In the genomic region with DNA sequence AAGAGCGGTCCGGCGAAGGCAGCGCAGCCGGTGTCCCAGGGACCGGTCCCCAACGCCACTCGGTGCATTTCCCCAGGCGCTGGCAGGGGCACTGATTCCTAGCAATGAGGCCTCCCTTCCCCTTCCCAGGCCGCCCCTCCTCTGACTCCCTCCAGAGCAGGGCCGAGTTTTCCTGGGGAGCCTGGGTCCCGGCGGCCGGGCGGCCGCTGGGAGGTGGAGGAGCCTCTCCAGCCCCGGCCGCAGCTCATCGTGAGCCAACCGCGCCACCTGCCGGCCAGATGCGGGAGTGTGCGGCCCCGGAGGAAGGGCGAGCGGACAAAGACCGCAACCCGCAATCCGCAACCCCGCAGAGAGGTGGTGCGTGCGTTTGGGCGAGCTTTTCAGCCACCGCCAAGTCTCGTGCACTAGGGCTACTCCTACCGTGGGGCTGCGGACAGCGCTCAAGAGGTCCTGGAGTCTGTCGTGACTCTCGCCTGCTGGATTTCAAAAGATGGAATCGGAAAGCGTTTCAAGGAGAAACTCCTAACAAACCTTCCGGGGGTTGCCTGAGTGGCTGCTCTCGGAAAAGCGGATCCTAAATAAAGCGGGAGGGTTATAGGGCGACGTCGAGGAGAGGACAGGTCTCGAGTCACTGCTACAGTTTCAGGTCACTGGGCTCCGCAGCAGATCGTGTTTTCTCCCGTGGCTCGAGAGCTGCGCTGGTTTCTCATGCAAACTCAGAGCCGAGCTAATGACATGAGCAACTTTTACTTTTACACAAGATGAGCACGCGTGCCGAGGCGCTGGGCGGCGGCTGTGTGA, we compare ENCODE assay signal across 8 cellular contexts. TPM values are rescaled to one million over a fixed set of nuclear protein-coding genes. Genes with fewer than 3 reads are reported as not detected.
DNase-seq lines count a peak whose midpoint lies in the region; ATAC-seq, FAIRE-seq and TF ChIP-seq lines count a peak whose summit lies in the region.

No MANE protein-coding gene starts in this region.

- TF ChIP-seq CTCF in kidney (IDR thresholded peaks at IDR 0.05; ENCODE audit: borderline replicate concordance, extremely low read depth, insufficient read depth) = peak; percentile 97

- intact Hi-C loops in kidney (cut with DNase I) = loop anchor here (10.0 kb wide), 2 partner anchors 889 to 1839 kb away; no protein-coding TSS in a partner anchor

- DNase-seq in NCI-H2171 (lab: John Stamatoyannopoulos, UW) = peak; percentile 84
- peak; percentile 54 to 66 (median 60) for DNase-seq in activated CD4-positive, CD25-positive, alpha-beta regulatory T cell (lab: John Stamatoyannopoulos, UW)
- peak; percentile 66 to 75 for DNase-seq in central memory CD8-positive, alpha-beta T cell (ENCODE audit: low spot score in 2 of 2)
- DNase-seq in kidney = peak; percentile 94
- peak; percentile 64 to 75 for DNase-seq in stimulated activated CD4-positive, alpha-beta T cell treated with anti-CD3 and anti-CD28 coated beads, Interleukin-15, amount 100 ng/mL, for 1 hour (ENCODE audit: low read depth in 1 of 2, low spot score in 1 of 2)

- peaks cover 35% of the 10 kb centered on the region for H3K36me3 Mint-ChIP-seq in central memory CD8-positive, alpha-beta T cell (ENCODE audit: insufficient read depth)

- no peaks in the 10 kb centered on the region for H3K36me3 ChIP-seq in ACC112 (ENCODE audit: insufficient read depth, low read length)
- no peaks in the 10 kb centered on the region for H3K36me3 ChIP-seq in kidney (ENCODE audit: control insufficient read depth in 1 of 2, insufficient read depth in 2 of 2, low read length in 2 of 2)

- H3K79me2 ChIP-seq in ACC112 (ENCODE audit: control insufficient read depth, insufficient read depth, low read length, unreplicated experiment) = no peaks in the 10 kb centered on the region

- peaks cover 8% of the 10 kb centered on the region for H3K4me1 ChIP-seq in ACC112 (ENCODE audit: control insufficient read depth, insufficient read depth, low read length, unreplicated experiment)
- peaks cover 4 to 13% of the 10 kb centered on the region in 2 donors for H3K4me1 ChIP-seq in kidney (ENCODE audit: control insufficient read depth in 1 of 2, insufficient read depth in 1 of 2, low read depth in 1 of 2, low read length in 2 of 2)

- H2AFZ ChIP-seq in ACC112 (ENCODE audit: low read length, unreplicated experiment) = peak overlapping the region; percentile 90

- H3K4me1 Mint-ChIP-seq in central memory CD8-positive, alpha-beta T cell = peaks cover 41% of the 10 kb centered on the region

- peak; percentile 39 for ATAC-seq in GM18520 (IDR thresholded peaks at IDR 0.05; ENCODE audit: unreplicated experiment)
- ATAC-seq in HG03066 (IDR thresholded peaks at IDR 0.05; ENCODE audit: low read depth, unreplicated experiment) = peak; percentile 50
- ATAC-seq in central memory CD8-positive, alpha-beta T cell (replicated peaks; ENCODE audit: extremely low read depth, poor library complexity, severe bottlenecking) = peak; percentile 25

- peaks cover 59% of the 10 kb centered on the region for H3K27me3 Mint-ChIP-seq in central memory CD8-positive, alpha-beta T cell

- H3K27ac Mint-ChIP-seq in central memory CD8-positive, alpha-beta T cell (ENCODE audit: low read depth) = peak overlapping the region; percentile 52

- no peaks in the 10 kb centered on the region for H3K9me3 ChIP-seq in kidney (ENCODE audit: control insufficient read depth in 1 of 2, low read length in 2 of 2)

- peak overlapping the region; percentile 73 to 74 for H3K9ac ChIP-seq in kidney (ENCODE audit: low read length in 2 of 2)

- FAIRE-seq in kidney (lab: Jason Lieb, UNC) = no peak

- no peaks in the 10 kb centered on the region for H3K9me3 Mint-ChIP-seq in central memory CD8-positive, alpha-beta T cell

- peaks cover 8% of the 10 kb centered on the region; the same call in 1 of the 2 replicates for H3K27me3 ChIP-seq in ACC112 (ENCODE audit: insufficient read depth, low read length)

- peak overlapping the region; percentile 94 for H3K4me3 Mint-ChIP-seq in central memory CD8-positive, alpha-beta T cell

- peak overlapping the region; percentile 87 for H3K4me3 ChIP-seq in ACC112 (ENCODE audit: low read depth, low read length)
- H3K4me3 ChIP-seq in kidney (ENCODE audit: low read length in 2 of 2) = peak overlapping the region; percentile 79 to 80

- H3K27ac ChIP-seq in ACC112 (ENCODE audit: low read depth, low read length) = no peak overlapping the region
- H3K27ac ChIP-seq in kidney (ENCODE audit: low read depth in 2 of 2, low read length in 2 of 2) = peak overlapping the region; percentile 78

RNA-seq across cellular contexts. Expression of gene EPHA4, which starts 1.5 kb away (rescaled TPM):
- total RNA-seq in kidney = 38.0 TPM
- polyA plus RNA-seq in kidney (ENCODE audit: insufficient read depth, low read depth, low replicate concordance) = 4.8 TPM
